ENCODE assay signal across 8 cellular contexts in the genomic region with DNA sequence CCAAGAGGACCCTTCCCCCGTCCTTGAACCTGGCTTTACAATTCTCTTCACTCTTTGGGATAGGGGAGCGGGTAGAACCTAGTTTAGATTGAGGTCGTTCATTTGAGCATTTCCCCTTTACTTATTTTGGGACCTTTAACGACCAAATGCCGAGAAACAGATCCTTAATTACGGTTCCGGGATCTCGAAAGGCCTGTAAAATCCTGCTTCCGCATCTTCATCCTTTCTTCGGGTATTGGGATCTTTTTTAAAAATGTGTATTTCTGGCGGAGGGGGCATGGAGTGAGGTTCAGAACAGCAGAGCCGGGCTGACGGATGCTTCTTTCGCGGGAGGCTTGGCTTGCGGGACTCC. TPM values are rescaled to one million over a fixed set of nuclear protein-coding genes. Genes with fewer than 3 reads are reported as not detected.
DNase-seq lines count a peak whose midpoint lies in the region; FAIRE-seq and TF ChIP-seq lines count a peak whose summit lies in the region.

No MANE protein-coding gene starts in this region.

- H3K27me3 Mint-ChIP-seq in activated T-cell treated with anti-CD3 and anti-CD28 coated beads, Interleukin-2, amount 50 U/mL, for 24 hours: no peaks in the 10 kb centered on the region

- intact Hi-C loops in adrenal gland (cut with DNase I): loop anchor here (5.0 to 10.0 kb wide), 3 partner anchors 66 to 92 kb away; a partner anchor contains a TSS
- intact Hi-C loops in lower leg skin (cut with DNase I; ENCODE audit: low total_unique reads): no loop called here

- no peak for FAIRE-seq in frontal cortex (lab: Jason Lieb, UNC)

- peak overlapping the region; percentile 98 for H3K27ac Mint-ChIP-seq in activated T-cell treated with anti-CD3 and anti-CD28 coated beads, Interleukin-2, amount 50 U/mL, for 24 hours

- no peaks in the 10 kb centered on the region for H3K36me3 ChIP-seq in adrenal gland (replicated peaks in 1 of 2)
- no peaks in the 10 kb centered on the region for H3K36me3 ChIP-seq in tibial nerve

- peak overlapping the region; percentile 97 for H3K4me3 Mint-ChIP-seq in activated T-cell treated with anti-CD3 and anti-CD28 coated beads, Interleukin-2, amount 50 U/mL, for 24 hours

- no peak for TF ChIP-seq EP300 in tibial nerve (IDR thresholded peaks at IDR 0.05)

- H3K4me3 ChIP-seq in adrenal gland (peak overlapping the region in 3 of 4 donors; percentile 29 to 81 (median 37)), lower leg skin (ENCODE audit: low read depth, poor library complexity, severe bottlenecking) (peak overlapping the region; percentile 37), tibial nerve (peak overlapping the region; percentile 66 to 96 (median 81))

- H3K4me1 Mint-ChIP-seq in activated T-cell treated with anti-CD3 and anti-CD28 coated beads, Interleukin-2, amount 50 U/mL, for 24 hours (ENCODE audit: low read depth): peaks cover 31% of the 10 kb centered on the region

- TF ChIP-seq CTCF in adrenal gland (IDR thresholded peaks at IDR 0.05) (no peak), lower leg skin (IDR thresholded peaks at IDR 0.05) (no peak), tibial nerve (IDR thresholded peaks at IDR 0.05) (no peak)

- DNase-seq in activated T-cell treated with anti-CD3 and anti-CD28 coated beads, Interleukin-2, amount 50 U/mL, for 24 hours: no peak
- DNase-seq in activated T-cell treated with anti-CD3 and anti-CD28 coated beads for 4 hours (no peak), adrenal gland (no peak), lower leg skin (ENCODE audit: low spot score in 2 of 2) (no peak), tibial nerve (ENCODE audit: low spot score in 2 of 2) (no peak), frontal cortex (ENCODE audit: low spot score in 2 of 2) (no peak), NCI-H748 treated with DMSO at 0.1 percent for 48 hours (lab: John Stamatoyannopoulos, UW) (no peak)
- no peak for DNase-seq in effector CD8-positive, alpha-beta T cell (lab: John Stamatoyannopoulos, UW)

- H3K27ac ChIP-seq in adrenal gland (peak overlapping the region; percentile 53 to 100 (median 100)), tibial nerve (peak overlapping the region; percentile 97 to 100 (median 100))

- H3K9me3 ChIP-seq in adrenal gland (replicated peaks in 1 of 3): no peaks in the 10 kb centered on the region
- no peaks in the 10 kb centered on the region for H3K9me3 ChIP-seq in tibial nerve

- WGBS in adrenal gland, 4 donors: 4 to 7% (median 4%) methylated on average over 12 to 16 of the region's 16 CpGs
- 1% methylated on average over 16 of the region's 16 CpGs for WGBS in lower leg skin, 2 donors
- 2% methylated on average over 16 of the region's 16 CpGs for WGBS in tibial nerve, 2 donors

- H3K9me3 Mint-ChIP-seq in activated T-cell treated with anti-CD3 and anti-CD28 coated beads, Interleukin-2, amount 50 U/mL, for 24 hours: no peaks in the 10 kb centered on the region

- H3K4me1 ChIP-seq in adrenal gland (replicated peaks in 1 of 2): peaks cover 17 to 31% of the 10 kb centered on the region in 2 donors
- H3K4me1 ChIP-seq in tibial nerve: peaks cover 0 to 35% (median 7%) of the 10 kb centered on the region in 4 donors

- TF ChIP-seq POLR2A in adrenal gland (IDR thresholded peaks at IDR 0.05): no peak
- no peak for TF ChIP-seq POLR2A in lower leg skin (IDR thresholded peaks at IDR 0.05)
- TF ChIP-seq POLR2A in tibial nerve (IDR thresholded peaks at IDR 0.05): no peak

- peaks cover 9% of the 10 kb centered on the region for H3K36me3 Mint-ChIP-seq in activated T-cell treated with anti-CD3 and anti-CD28 coated beads, Interleukin-2, amount 50 U/mL, for 24 hours (ENCODE audit: low read depth)

- H3K27me3 ChIP-seq in adrenal gland (no peaks in the 10 kb centered on the region), tibial nerve (no peaks in the 10 kb centered on the region)

RNA-seq across cellular contexts. Expression of a gene that starts 0.4 kb away (rescaled TPM):
- 100 to 1,000 TPM in 3 of 8 donors, 10 to 100 TPM in 5; 62.0 to 154 (median 92.0) TPM for total RNA-seq in adrenal gland
- polyA plus RNA-seq in adrenal gland: 10 to 100 TPM; 14.2 to 33.9 (median 14.5) TPM
- total RNA-seq in lower leg skin: 100 to 1,000 TPM in 3 of 4 donors, 10 to 100 TPM in 1; 89.1 to 118 (median 107) TPM
- 100 to 1,000 TPM; 212 to 302 (median 246) TPM for total RNA-seq in tibial nerve
- total RNA-seq in frontal cortex: 313 TPM
